In the genomic region with DNA sequence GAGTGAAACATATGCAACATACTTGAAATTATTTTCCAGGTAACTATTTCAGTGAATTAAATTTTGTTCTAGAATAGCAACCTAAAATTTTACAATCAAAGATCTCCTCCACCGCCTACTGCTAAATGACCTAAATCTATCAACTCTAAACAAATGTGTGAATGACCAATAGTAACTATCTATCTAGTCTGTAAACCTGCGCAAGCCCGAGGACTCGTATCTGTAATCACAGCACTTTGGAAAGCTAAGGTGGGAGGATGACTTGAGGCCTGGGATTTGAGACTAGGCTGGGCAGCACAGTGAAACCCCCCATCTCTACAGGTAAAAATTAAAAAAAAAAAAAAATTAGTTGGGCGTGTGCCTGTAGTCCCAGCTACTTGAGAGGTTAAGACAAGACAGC, we compare ENCODE assay signal across 25 cellular contexts.
"Had no signal": no experiment of that assay in that cellular context is flagged by ENCODE, and none has a peak within 500 bp of the region (broad histone marks: within the 10 kb centered on the region; RNA-seq: fewer than 3 reads in every experiment).

No MANE protein-coding gene starts in this region.

- H3K27me3 Mint-ChIP-seq: dendritic cell treated with granulocyte-macrophage colony-stimulating factor and Interleukin-4, amounts not matched to agents 40 ng/mL and 50 ng/mL, for 4 days; effector memory CD8-positive, alpha-beta T cell; naive B cell; naive thymus-derived CD8-positive, alpha-beta T cell had no signal

- H3K9me3 Mint-ChIP-seq: dendritic cell treated with granulocyte-macrophage colony-stimulating factor and Interleukin-4, amounts not matched to agents 40 ng/mL and 50 ng/mL, for 4 days; endodermal cell; mesothelial cell of epicardium had no signal

- H3K27me3 ChIP-seq: colonic mucosa, esophagus muscularis mucosa, foreskin keratinocyte, gastroesophageal sphincter, heart right ventricle had no signal

- H3K27ac Mint-ChIP-seq: dendritic cell treated with granulocyte-macrophage colony-stimulating factor and Interleukin-4, amounts not matched to agents 40 ng/mL and 50 ng/mL, for 4 days; effector memory CD8-positive, alpha-beta T cell; endodermal cell; mesothelial cell of epicardium; naive B cell; naive thymus-derived CD8-positive, alpha-beta T cell had no signal

- H3K36me3 Mint-ChIP-seq: naive B cell; naive thymus-derived CD8-positive, alpha-beta T cell had no signal

- H3K9me3 ChIP-seq: colonic mucosa, esophagus muscularis mucosa, gastroesophageal sphincter, heart right ventricle, left ventricle myocardium inferior, lower lobe of right lung, mucosa of descending colon had no signal

- H3K36me3 ChIP-seq: colonic mucosa, gastroesophageal sphincter had no signal

- H3K4me3 ChIP-seq: colonic mucosa, esophagus muscularis mucosa, gastroesophageal sphincter, heart right ventricle, left ventricle myocardium inferior, lower lobe of right lung, mucosa of descending colon had no signal

- ATAC-seq: effector memory CD8-positive, alpha-beta T cell; foreskin keratinocyte; gastroesophageal sphincter; left colon; left lobe of liver; lower lobe of right lung; mucosa of descending colon; naive thymus-derived CD8-positive, alpha-beta T cell had no signal

- DNase-seq: colonic mucosa; cortex of kidney; effector CD8-positive, alpha-beta T cell; effector memory CD8-positive, alpha-beta T cell; endodermal cell; foreskin keratinocyte; heart right ventricle; hippocampal formation; left colon; left ventricle myocardium inferior; lower lobe of right lung; mesenchymal stem cell; mucosa of descending colon; naive B cell; naive thymus-derived CD8-positive, alpha-beta T cell had no signal

- H3K4me1 ChIP-seq: colonic mucosa, esophagus muscularis mucosa, gastroesophageal sphincter, lower lobe of right lung had no signal

- FAIRE-seq: endometrium, frontal cortex, islet of Langerhans, keratinocyte had no signal

- H3K27ac ChIP-seq: colonic mucosa, epithelial cell of prostate, esophagus muscularis mucosa, foreskin keratinocyte, gastroesophageal sphincter, heart right ventricle, left ventricle myocardium inferior, lower lobe of right lung had no signal

- H3K4me1 Mint-ChIP-seq: naive B cell; naive thymus-derived CD8-positive, alpha-beta T cell had no signal

- H3K4me3 Mint-ChIP-seq: dendritic cell treated with granulocyte-macrophage colony-stimulating factor and Interleukin-4, amounts not matched to agents 40 ng/mL and 50 ng/mL, for 4 days; effector memory CD8-positive, alpha-beta T cell; endodermal cell; mesothelial cell of epicardium; naive B cell; naive thymus-derived CD8-positive, alpha-beta T cell had no signal
